Comparison of ENCODE assay signal across 29 cellular contexts in genomic region chr13:73412933-73413332, GRCh38.
"Had no signal": no experiment of that assay in that cellular context is flagged by ENCODE, and none has a peak within 500 bp of the region (broad histone marks: within the 10 kb centered on the region; RNA-seq: fewer than 3 reads in every experiment).

No MANE protein-coding gene starts in this region.

- ATAC-seq: activated naive CD8-positive, alpha-beta T cell treated with anti-CD3 and anti-CD28 coated beads, Interleukin-2, amount 50 U/mL, for 24 hours; heart left ventricle; left lung; lower lobe of right lung; natural killer cell; psoas muscle; T-helper 17 cell had no signal

- H3K9me3 Mint-ChIP-seq: activated naive CD4-positive, alpha-beta T cell treated with anti-CD3 and anti-CD28 coated beads, Interleukin-2, amount 50 U/mL, for 24 hours; activated naive CD8-positive, alpha-beta T cell treated with anti-CD3 and anti-CD28 coated beads, Interleukin-2, amount 50 U/mL, for 24 hours; activated T-cell treated with anti-CD3 and anti-CD28 coated beads, Interleukin-2, amount 50 U/mL, for 24 hours; central memory CD8-positive, alpha-beta T cell; neural progenitor cell had no signal

- H3K27me3 ChIP-seq: heart left ventricle, left lung, neural progenitor cell, right atrium auricular region, tibial nerve had no signal

- H3K27me3 Mint-ChIP-seq: activated CD4-positive, alpha-beta memory T cell treated with anti-CD3 and anti-CD28 coated beads, Interleukin-2, amount 10 ng/mL, durations not matched to agents 7 days and 5 days; activated naive CD4-positive, alpha-beta T cell treated with anti-CD3 and anti-CD28 coated beads, Interleukin-2, amount 50 U/mL, for 24 hours; activated naive CD8-positive, alpha-beta T cell treated with anti-CD3 and anti-CD28 coated beads, Interleukin-2, amount 50 U/mL, for 24 hours; activated T-cell treated with anti-CD3 and anti-CD28 coated beads, Interleukin-2, amount 50 U/mL, for 24 hours had no signal

- H3K4me3 Mint-ChIP-seq: activated CD4-positive, alpha-beta memory T cell treated with anti-CD3 and anti-CD28 coated beads, Interleukin-2, amount 10 ng/mL, durations not matched to agents 7 days and 5 days; activated CD4-positive, alpha-beta T cell treated with anti-CD3 and anti-CD28 coated beads, Interleukin-2, amount 10 ng/mL, durations not matched to agents 24 days and 14 days; activated naive CD4-positive, alpha-beta T cell treated with anti-CD3 and anti-CD28 coated beads, Interleukin-2, amount 50 U/mL, for 24 hours; activated naive CD8-positive, alpha-beta T cell treated with anti-CD3 and anti-CD28 coated beads, Interleukin-2, amount 50 U/mL, for 24 hours; activated T-cell treated with anti-CD3 and anti-CD28 coated beads, Interleukin-2, amount 50 U/mL, for 24 hours; central memory CD8-positive, alpha-beta T cell; natural killer cell; neural progenitor cell; T-helper 17 cell had no signal

- H3K4me3 ChIP-seq: heart left ventricle, left lung, lower lobe of right lung, neural progenitor cell, psoas muscle, right atrium auricular region, smooth muscle cell, tibial nerve had no signal

- H3K36me3 Mint-ChIP-seq: activated naive CD4-positive, alpha-beta T cell treated with anti-CD3 and anti-CD28 coated beads, Interleukin-2, amount 50 U/mL, for 24 hours; natural killer cell; neural progenitor cell had no signal

- H3K4me1 ChIP-seq: heart left ventricle, left lung, lower lobe of right lung, neural progenitor cell, parathyroid adenoma, psoas muscle, right atrium auricular region, tibial nerve had no signal

- DNase-seq: activated CD4-positive, alpha-beta memory T cell treated with anti-CD3 and anti-CD28 coated beads, Interleukin-2, amount 10 ng/mL, durations not matched to agents 7 days and 5 days; activated CD4-positive, alpha-beta T cell treated with anti-CD3 and anti-CD28 coated beads, Interleukin-2, amount 10 ng/mL, durations not matched to agents 24 days and 14 days; activated CD4-positive, CD25-positive, alpha-beta regulatory T cell treated with anti-CD3 and anti-CD28 coated beads, Interleukin-2, amount 50 U/mL, for 72 hours; activated CD8-positive, alpha-beta memory T cell treated with anti-CD3 and anti-CD28 coated beads, Interleukin-2, amount 50 U/mL, for 48 hours; activated gamma-delta T cell; activated naive CD8-positive, alpha-beta T cell treated with anti-CD3 and anti-CD28 coated beads, Interleukin-2, amount 50 U/mL, for 24 hours; activated T-cell treated with anti-CD3 and anti-CD28 coated beads, Interleukin-2, amount 50 U/mL, for 24 hours; amygdala; effector memory CD4-positive, alpha-beta T cell; foreskin fibroblast; heart left ventricle; kidney glomerular epithelial cell; left lung; lower lobe of right lung; mesendoderm; natural killer cell; occipital lobe; psoas muscle; stimulated activated CD4-positive, alpha-beta T cell treated with anti-CD3 and anti-CD28 coated beads, Interleukin-2, amount 100 ng/mL, for 24 hours; stimulated activated naive CD4-positive, alpha-beta T cell treated with Interleukin-2 at 50 U/mL for 16 hours; T-helper 17 cell; T1000 had no signal

- H3K36me3 ChIP-seq: heart left ventricle, left lung, lower lobe of right lung, neural progenitor cell, right atrium auricular region, tibial nerve had no signal

- H3K4me1 Mint-ChIP-seq: activated CD4-positive, alpha-beta memory T cell treated with anti-CD3 and anti-CD28 coated beads, Interleukin-2, amount 10 ng/mL, durations not matched to agents 7 days and 5 days; activated CD4-positive, alpha-beta T cell treated with anti-CD3 and anti-CD28 coated beads, Interleukin-2, amount 10 ng/mL, durations not matched to agents 24 days and 14 days; activated naive CD4-positive, alpha-beta T cell treated with anti-CD3 and anti-CD28 coated beads, Interleukin-2, amount 50 U/mL, for 24 hours; activated naive CD8-positive, alpha-beta T cell treated with anti-CD3 and anti-CD28 coated beads, Interleukin-2, amount 50 U/mL, for 24 hours; central memory CD8-positive, alpha-beta T cell; natural killer cell; neural progenitor cell; T-helper 17 cell had no signal

- H3K27ac ChIP-seq: heart left ventricle, left lung, lower lobe of right lung, neural progenitor cell, parathyroid adenoma, psoas muscle, right atrium auricular region, tibial nerve had no signal

- H3K9me3 ChIP-seq: heart left ventricle, left lung, lower lobe of right lung, psoas muscle, right atrium auricular region, tibial nerve had no signal

- H3K27ac Mint-ChIP-seq: activated CD4-positive, alpha-beta memory T cell treated with anti-CD3 and anti-CD28 coated beads, Interleukin-2, amount 10 ng/mL, durations not matched to agents 7 days and 5 days; activated CD4-positive, alpha-beta T cell treated with anti-CD3 and anti-CD28 coated beads, Interleukin-2, amount 10 ng/mL, durations not matched to agents 24 days and 14 days; activated naive CD4-positive, alpha-beta T cell treated with anti-CD3 and anti-CD28 coated beads, Interleukin-2, amount 50 U/mL, for 24 hours; activated naive CD8-positive, alpha-beta T cell treated with anti-CD3 and anti-CD28 coated beads, Interleukin-2, amount 50 U/mL, for 24 hours; activated T-cell treated with anti-CD3 and anti-CD28 coated beads, Interleukin-2, amount 50 U/mL, for 24 hours; natural killer cell; neural progenitor cell; T-helper 17 cell had no signal
